ENCODE assay signal across 17 cellular contexts in genomic region chr17:492015-492399, GRCh38. TPM values are rescaled to one million over a fixed set of nuclear protein-coding genes. Genes with fewer than 3 reads are reported as not detected.
DNase-seq lines count a peak whose midpoint lies in the region; ATAC-seq and TF ChIP-seq lines count a peak whose summit lies in the region.
"Had no signal": no experiment of that assay in that cellular context is flagged by ENCODE, and none has a peak within 500 bp of the region (broad histone marks: within the 10 kb centered on the region; RNA-seq: fewer than 3 reads in every experiment).

No MANE protein-coding gene starts in this region.

- H4K8ac ChIP-seq in H9 (replicated peaks; ENCODE audit: insufficient read length, low read depth, low read length): no peak overlapping the region

- H3K4me1 Mint-ChIP-seq in activated CD4-positive, alpha-beta memory T cell treated with anti-CD3 and anti-CD28 coated beads for 36 hours (ENCODE audit: low read depth): peaks cover 10% of the 10 kb centered on the region
- peaks cover 13% of the 10 kb centered on the region for H3K4me1 Mint-ChIP-seq in activated CD4-positive, alpha-beta memory T cell treated with anti-CD3 and anti-CD28 coated beads, Interleukin-2, amount 10 ng/mL, durations not matched to agents 7 days and 5 days
- H3K4me1 Mint-ChIP-seq in H9 (peaks cover 17% of the 10 kb centered on the region in 2 experiments), neural progenitor cell (peaks cover 13% of the 10 kb centered on the region)
- H3K4me1 Mint-ChIP-seq in central memory CD8-positive, alpha-beta T cell: peaks cover 10% of the 10 kb centered on the region

- peak overlapping the region; percentile 57 for H3K4me3 Mint-ChIP-seq in activated CD4-positive, alpha-beta memory T cell treated with anti-CD3 and anti-CD28 coated beads for 36 hours
- no peak overlapping the region for H3K4me3 Mint-ChIP-seq in activated CD4-positive, alpha-beta memory T cell treated with anti-CD3 and anti-CD28 coated beads, Interleukin-2, amount 10 ng/mL, durations not matched to agents 7 days and 5 days
- H3K4me3 Mint-ChIP-seq in H9 (peak overlapping the region; percentile 43 to 76; a peak in 4 of 5 replicates), neural progenitor cell (peak overlapping the region; percentile 78)
- peak overlapping the region; percentile 73 for H3K4me3 Mint-ChIP-seq in central memory CD8-positive, alpha-beta T cell

- no peak overlapping the region for H4K91ac ChIP-seq in H9 (ENCODE audit: insufficient read length, low read depth, low read length)

- CTCF ChIA-PET in activated CD4-positive, alpha-beta memory T cell treated with anti-CD3 and anti-CD28 coated beads for 36 hours (lab: Charles Lee): interaction anchor here (1.2 kb wide), 1 partner anchor 80 kb away, joined by 6 read pairs; no protein-coding TSS in a partner anchor
- CTCF ChIA-PET in activated CD4-positive, alpha-beta memory T cell treated with anti-CD3 and anti-CD28 coated beads, Interleukin-2, amount 10 ng/mL, durations not matched to agents 7 days and 5 days (lab: Charles Lee): interaction anchor here (1.6 kb wide), 1 partner anchor 80 kb away, joined by 3 read pairs; no protein-coding TSS in a partner anchor

- H3F3A ChIP-seq in neural progenitor cell (ENCODE audit: low read depth): peaks cover 23% of the 10 kb centered on the region

- H3K79me2 ChIP-seq in H9 (ENCODE audit: insufficient read depth, low read length): no peaks in the 10 kb centered on the region
- H3K79me2 ChIP-seq in neural progenitor cell (ENCODE audit: low read depth): no peaks in the 10 kb centered on the region
- H3K79me2 ChIP-seq: hepatocyte had no signal

- H3K56ac ChIP-seq in H9 (ENCODE audit: insufficient read length, low read depth, low read length): no peak overlapping the region

- WGBS in H9 (ENCODE audit: extremely low coverage, insufficient read length, low lambda C conversion rate): no CpG with 5 or more reads among the region's 10 CpGs

- TF ChIP-seq CTCF in H9 (conservative IDR thresholded peaks at IDR 0.05): no peak
- no peak for TF ChIP-seq CTCF in neural progenitor cell (IDR thresholded peaks at IDR 0.05)
- no peak for TF ChIP-seq CTCF in breast epithelium (IDR thresholded peaks at IDR 0.05)

- H3K9me3 Mint-ChIP-seq in activated CD4-positive, alpha-beta memory T cell treated with anti-CD3 and anti-CD28 coated beads for 36 hours: no peaks in the 10 kb centered on the region
- H3K9me3 Mint-ChIP-seq in activated CD4-positive, alpha-beta memory T cell treated with anti-CD3 and anti-CD28 coated beads, Interleukin-2, amount 10 ng/mL, durations not matched to agents 7 days and 5 days: no peaks in the 10 kb centered on the region
- H3K9me3 Mint-ChIP-seq in H9 (no peaks in the 10 kb centered on the region; a peak in 2 of 5 replicates), neural progenitor cell (no peaks in the 10 kb centered on the region)
- H3K9me3 Mint-ChIP-seq in central memory CD8-positive, alpha-beta T cell: no peaks in the 10 kb centered on the region

- H2BK20ac ChIP-seq in H9 (ENCODE audit: low read depth, low read length, poor library complexity, severe bottlenecking): no peak overlapping the region

- no peak overlapping the region for H3K23ac ChIP-seq in H9 (ENCODE audit: insufficient read length, low read depth, low read length)

- H3K23me2 ChIP-seq in H9 (ENCODE audit: insufficient read length, low read depth, low read length, poor library complexity, severe bottlenecking): peaks cover 11% of the 10 kb centered on the region

- H3K27me3 ChIP-seq in H9 (ENCODE audit: insufficient read depth, low read length): no peaks in the 10 kb centered on the region; the same call in 1 of the 2 replicates
- H3K27me3 ChIP-seq in neural progenitor cell: peaks cover 38% of the 10 kb centered on the region
- no peaks in the 10 kb centered on the region for H3K27me3 ChIP-seq in breast epithelium
- H3K27me3 ChIP-seq: esophagus muscularis mucosa had no signal

- no peak overlapping the region for H3K14ac ChIP-seq in H9 (ENCODE audit: insufficient read depth, low read length)

- no peak overlapping the region for H2AK5ac ChIP-seq in H9 (ENCODE audit: insufficient read length, low read length)

- no peak overlapping the region for H2BK12ac ChIP-seq in H9 (ENCODE audit: insufficient read length, low read depth, low read length)

- H3K27me3 Mint-ChIP-seq in activated CD4-positive, alpha-beta memory T cell treated with anti-CD3 and anti-CD28 coated beads for 36 hours: peaks cover 5% of the 10 kb centered on the region
- H3K27me3 Mint-ChIP-seq in activated CD4-positive, alpha-beta memory T cell treated with anti-CD3 and anti-CD28 coated beads, Interleukin-2, amount 10 ng/mL, durations not matched to agents 7 days and 5 days: peaks cover 17% of the 10 kb centered on the region
- H3K27me3 Mint-ChIP-seq in H9 (ENCODE audit: low read depth) (peaks cover 26% of the 10 kb centered on the region), neural progenitor cell (ENCODE audit: insufficient read depth, low read depth) (peaks cover 20% of the 10 kb centered on the region)
- no peaks in the 10 kb centered on the region for H3K27me3 Mint-ChIP-seq in central memory CD8-positive, alpha-beta T cell

- intact Hi-C loops in activated CD4-positive, alpha-beta memory T cell treated with anti-CD3 and anti-CD28 coated beads for 36 hours (cut with micrococcal nuclease): no loop called here
- intact Hi-C loops in breast epithelium (cut with DNase I; ENCODE audit: low total_unique reads): no loop called here

- H3K18ac ChIP-seq in H9 (ENCODE audit: insufficient read length, low read depth, low read length): no peak overlapping the region

- H3K4ac ChIP-seq in H9 (ENCODE audit: low read depth, low read length): no peak overlapping the region

- DNase-seq in activated CD4-positive, alpha-beta memory T cell treated with anti-CD3 and anti-CD28 coated beads for 36 hours: no peak
- no peak for DNase-seq in activated CD4-positive, alpha-beta memory T cell treated with anti-CD3 and anti-CD28 coated beads, Interleukin-2, amount 10 ng/mL, durations not matched to agents 7 days and 5 days
- DNase-seq in H9: no peak
- no peak for DNase-seq in central memory CD8-positive, alpha-beta T cell (ENCODE audit: low spot score in 2 of 2)
- no peak for DNase-seq in neural progenitor cell (ENCODE audit: low spot score)
- DNase-seq in breast epithelium (ENCODE audit: low spot score in 2 of 2): no peak
- DNase-seq: colonic mucosa, MM.1S, NCI-H774, RPMI8226, small intestine had no signal

- ATAC-seq in central memory CD8-positive, alpha-beta T cell (replicated peaks; ENCODE audit: extremely low read depth, poor library complexity, severe bottlenecking): no peak
- ATAC-seq in GM19455 (IDR thresholded peaks at IDR 0.05; ENCODE audit: unreplicated experiment) (no peak), HG02885 (IDR thresholded peaks at IDR 0.05; ENCODE audit: poor library complexity, unreplicated experiment) (no peak)
- ATAC-seq: HCT116 had no signal

- H2BK120ac ChIP-seq in H9 (ENCODE audit: low read depth, low read length, poor library complexity, severe bottlenecking): no peak overlapping the region

- H2BK5ac ChIP-seq in H9 (ENCODE audit: insufficient read length, low read length): no peak overlapping the region

- no peak overlapping the region for H4K5ac ChIP-seq in H9 (ENCODE audit: insufficient read length, low read depth, low read length)

- H3K9ac ChIP-seq in H9 (ENCODE audit: extremely low read depth, insufficient read length, low read length) (no peak overlapping the region), neural progenitor cell (no peak overlapping the region)

- H3K9me3 ChIP-seq in H9 (ENCODE audit: control insufficient read depth, low read depth, low read length) (no peaks in the 10 kb centered on the region), neural progenitor cell (ENCODE audit: low read depth) (no peaks in the 10 kb centered on the region), breast epithelium (no peaks in the 10 kb centered on the region)
- H3K9me3 ChIP-seq: colonic mucosa, esophagus muscularis mucosa, lower lobe of right lung had no signal

- no peak overlapping the region for H2BK15ac ChIP-seq in H9 (ENCODE audit: low read depth, low read length)

- peak overlapping the region; percentile 49 for H3K4me2 ChIP-seq in H9 (ENCODE audit: insufficient read depth, insufficient read length, low read length)
- peak overlapping the region; percentile 93 for H3K4me2 ChIP-seq in neural progenitor cell

- H3K27ac Mint-ChIP-seq in activated CD4-positive, alpha-beta memory T cell treated with anti-CD3 and anti-CD28 coated beads for 36 hours: no peak overlapping the region
- no peak overlapping the region for H3K27ac Mint-ChIP-seq in activated CD4-positive, alpha-beta memory T cell treated with anti-CD3 and anti-CD28 coated beads, Interleukin-2, amount 10 ng/mL, durations not matched to agents 7 days and 5 days
- H3K27ac Mint-ChIP-seq in H9 (0 out of 7 replicates have a peak overlapping the region, but pooled peaks of 1 of the 3 experiments have one; percentile 20), neural progenitor cell (no peak overlapping the region)
- peak overlapping the region; percentile 91 for H3K27ac Mint-ChIP-seq in central memory CD8-positive, alpha-beta T cell (ENCODE audit: low read depth)

- H3K4me3 ChIP-seq in neural progenitor cell (no peak overlapping the region), breast epithelium (no peak overlapping the region)
- H3K4me3 ChIP-seq: hepatocyte had no signal

- H2AFZ ChIP-seq in H9 (ENCODE audit: low read length) (no peak overlapping the region), neural progenitor cell (replicated peaks) (no peak overlapping the region)

- H3K36me3 Mint-ChIP-seq in activated CD4-positive, alpha-beta memory T cell treated with anti-CD3 and anti-CD28 coated beads for 36 hours: no peaks in the 10 kb centered on the region
- H3K36me3 Mint-ChIP-seq in activated CD4-positive, alpha-beta memory T cell treated with anti-CD3 and anti-CD28 coated beads, Interleukin-2, amount 10 ng/mL, durations not matched to agents 7 days and 5 days (ENCODE audit: low read depth): peaks cover 8% of the 10 kb centered on the region
- H3K36me3 Mint-ChIP-seq in H9 (ENCODE audit: insufficient read depth in 1 of 3, low read depth in 3 of 3) (no peaks in the 10 kb centered on the region; a peak in 1 of 7 replicates), neural progenitor cell (no peaks in the 10 kb centered on the region)
- H3K36me3 Mint-ChIP-seq in central memory CD8-positive, alpha-beta T cell (ENCODE audit: insufficient read depth): peaks cover 23% of the 10 kb centered on the region

- TF ChIP-seq POLR2A in breast epithelium (IDR thresholded peaks at IDR 0.05): no peak

- no peaks in the 10 kb centered on the region for H3K79me1 ChIP-seq in H9 (ENCODE audit: insufficient read depth, low read depth, low read length, poor library complexity, severe bottlenecking)

- POLR2A ChIA-PET in activated CD4-positive, alpha-beta memory T cell treated with anti-CD3 and anti-CD28 coated beads for 36 hours (lab: Charles Lee): no interaction called here
- POLR2A ChIA-PET in activated CD4-positive, alpha-beta memory T cell treated with anti-CD3 and anti-CD28 coated beads, Interleukin-2, amount 10 ng/mL, durations not matched to agents 7 days and 5 days (lab: Charles Lee): interaction anchor here (2.0 to 3.8 kb wide), 2 partner anchors 74 to 80 kb away, joined by 6 to 45 read pairs; no protein-coding TSS in a partner anchor

- H4K20me1 ChIP-seq in H9 (ENCODE audit: control insufficient read depth, insufficient read depth, insufficient read length): no peaks in the 10 kb centered on the region
- peaks cover 14% of the 10 kb centered on the region for H4K20me1 ChIP-seq in neural progenitor cell (ENCODE audit: low read depth)

- no peak overlapping the region for H3T11ph ChIP-seq in H9 (ENCODE audit: low read length)

- no peak overlapping the region for H3K27ac ChIP-seq in H9 (ENCODE audit: insufficient read length, low read depth, low read length)
- no peak overlapping the region for H3K27ac ChIP-seq in neural progenitor cell
- no peak overlapping the region for H3K27ac ChIP-seq in breast epithelium
- H3K27ac ChIP-seq: colonic mucosa, hepatocyte had no signal

- H3K4me1 ChIP-seq in H9 (ENCODE audit: insufficient read depth, low read length) (peaks cover 3% of the 10 kb centered on the region; the same call in 1 of the 2 replicates), neural progenitor cell (peaks cover 10% of the 10 kb centered on the region), breast epithelium (peaks cover 0 to 5% of the 10 kb centered on the region in 2 donors)

- no peaks in the 10 kb centered on the region for H3K36me3 ChIP-seq in neural progenitor cell
- no peaks in the 10 kb centered on the region for H3K36me3 ChIP-seq in breast epithelium
- H3K36me3 ChIP-seq: colonic mucosa, esophagus muscularis mucosa, lower lobe of right lung had no signal

RNA-seq across cellular contexts. Expression of gene RFLNB, which starts 46.3 kb away (rescaled TPM):
- 10 to 100 TPM; 49.0 to 49.1 TPM for total RNA-seq in activated CD4-positive, alpha-beta memory T cell treated with anti-CD3 and anti-CD28 coated beads for 36 hours
- total RNA-seq in activated CD4-positive, alpha-beta memory T cell treated with anti-CD3 and anti-CD28 coated beads, Interleukin-2, amount 10 ng/mL, durations not matched to agents 7 days and 5 days: 10 to 100 TPM; 85.5 to 85.6 TPM
- total RNA-seq in H9 (2021) (20.1 and 21.0 TPM in 2 replicates), neural progenitor cell (ENCODE audit: low replicate concordance) (6.5 and 9.5 TPM in 2 replicates), breast epithelium (10 to 100 TPM in 2 of 3 donors, 1 to 10 TPM in 1; 4.7 to 37.4 (median 19.3) TPM)
